In the genomic region with DNA sequence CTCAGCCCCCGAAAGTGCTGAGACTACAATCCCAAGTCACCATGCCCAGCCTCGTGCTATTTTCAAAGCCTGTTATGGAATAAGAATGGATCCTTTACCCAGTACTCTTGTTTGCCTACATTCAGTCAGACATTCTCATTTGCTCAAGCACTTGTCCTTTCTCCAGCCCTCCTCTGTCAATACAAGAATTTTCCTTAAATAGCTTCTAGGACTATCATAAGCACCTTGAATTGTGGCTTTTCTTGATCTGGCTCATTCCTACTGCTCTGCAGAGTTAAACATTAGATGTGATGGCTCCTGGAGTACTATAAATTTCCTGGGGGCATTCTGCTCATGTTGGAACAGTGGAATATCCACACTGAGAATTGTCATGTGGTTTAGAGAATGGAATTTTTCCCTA, we compare ENCODE assay signal across 5 cellular contexts.
"Had no signal": no experiment of that assay in that cellular context is flagged by ENCODE, and none has a peak within 500 bp of the region (broad histone marks: within the 10 kb centered on the region; RNA-seq: fewer than 3 reads in every experiment).

No MANE protein-coding gene starts in this region.

- DNase-seq: H9, HCEC 1CT, IMR-90 had no signal

- H3K4me3 ChIP-seq: GM23338, K562 had no signal

- ATAC-seq: GM23338, K562 had no signal
